In the genomic region with DNA sequence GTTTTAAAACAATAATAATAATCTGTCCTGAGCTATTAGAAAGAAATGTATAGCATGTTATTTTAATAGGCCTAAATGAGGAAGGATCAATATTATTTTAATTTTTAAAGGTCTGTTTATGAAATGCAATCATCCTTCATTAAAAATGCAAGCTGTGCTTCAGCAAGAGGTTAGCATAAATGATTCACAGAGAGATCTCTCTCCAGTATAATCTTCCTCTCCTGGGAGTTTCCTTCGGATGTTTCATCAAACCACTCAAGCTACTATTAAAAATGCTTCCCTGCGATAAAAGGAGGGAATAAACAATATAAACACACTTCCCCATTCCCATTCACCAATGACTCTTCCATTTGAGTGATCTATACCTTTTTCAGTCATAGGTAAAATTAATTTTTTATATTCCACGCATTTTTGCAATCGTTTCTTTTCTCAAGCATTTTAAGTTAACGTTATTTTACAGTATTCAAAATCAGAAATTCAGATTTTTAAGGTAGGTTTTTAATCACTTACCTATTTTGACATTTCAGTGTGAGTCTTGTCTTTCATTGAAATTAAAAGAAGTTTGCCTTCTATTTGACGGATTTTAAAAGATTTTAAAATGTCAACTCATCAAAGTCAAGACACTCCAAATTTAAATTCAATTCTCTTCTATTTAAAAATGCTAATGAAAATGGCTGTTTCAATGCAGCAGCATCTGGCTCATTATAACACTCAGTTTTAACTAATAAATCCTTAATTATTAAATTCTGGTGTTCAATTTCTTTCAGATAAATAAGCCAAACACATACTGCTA, we compare ENCODE assay signal across 1 cellular context.
TF ChIP-seq lines count a peak whose summit lies in the region.

No MANE protein-coding gene starts in this region.

TF ChIP-seq in K562, 482 proteins besides CTCF, POLR2A, EP300 and RAD21:
- TF ChIP-seq ZNF174 (CRISPR knock-in tag; IDR thresholded peaks at IDR 0.05), result no peak
- TF ChIP-seq C11orf30 (IDR thresholded peaks at IDR 0.05; ENCODE audit: low read depth), result peak; percentile 66; the same call in 1 of the 2 replicates
- TF ChIP-seq ZNF316 (IDR thresholded peaks at IDR 0.05), result peak; percentile 85
